ENCODE assay signal across 17 cellular contexts in genomic region chr3:144636833-144637232, GRCh38.
DNase-seq lines count a peak whose midpoint lies in the region; ATAC-seq lines count a peak whose summit lies in the region.
"Had no signal": no experiment of that assay in that cellular context is flagged by ENCODE, and none has a peak within 500 bp of the region (broad histone marks: within the 10 kb centered on the region; RNA-seq: fewer than 3 reads in every experiment).

No MANE protein-coding gene starts in this region.

- peak; percentile 70 for ATAC-seq in GM18867 (IDR thresholded peaks at IDR 0.05; ENCODE audit: unreplicated experiment)
- ATAC-seq: activated T-helper 17 cell treated with anti-CD3 and anti-CD28 coated beads, Interleukin-2, amount 50 U/mL, for 72 hours; effector memory CD8-positive, alpha-beta T cell; stimulated activated memory B cell treated with anti-CD40 and anti-IgM and Interleukin-4, amounts not matched to agents 10 μg/mL and 1 μg/mL and 100 μg/mL, for 72 hours had no signal

- peak; percentile 11 for DNase-seq in A172 (ENCODE audit: low spot score)
- peak; percentile 6 for DNase-seq in OCI-M1 (lab: John Stamatoyannopoulos, UW)
- peak; percentile 12 for DNase-seq in iPS DF 19.7 (ENCODE audit: low read depth, low spot score)
- DNase-seq in inferior parietal cortex (ENCODE audit: extremely low spot score) = no peak
- DNase-seq in DMS79 (lab: John Stamatoyannopoulos, UW) = no peak
- no peak for DNase-seq in GM19240 (ENCODE audit: insufficient read length, low spot score)
- no peak for DNase-seq in EL
- DNase-seq: activated CD4-positive, alpha-beta T cell treated with anti-CD3 and anti-CD28 coated beads for 4 hours; DMS79 treated with DMSO at 0.1 percent for 48 hours; effector memory CD8-positive, alpha-beta T cell; KBM-7; NCI-H187; NK-92 treated with Interleukin-12 subunit alpha and Interleukin-12 subunit beta, amount 100 ng/mL, for 24 hours; stimulated activated CD4-positive, alpha-beta T cell treated with anti-CD3 and anti-CD28 coated beads, Interleukin-4, amount 100 ng/mL, for 1 hour had no signal

Comparison
In these comparisons a context has a peak if more than half of its experiments do, and no peak if none do; other contexts are left out.
1. DNase-seq: peak in A172 (single experiment), OCI-M1 (single experiment) and iPS DF 19.7 (single experiment); none in inferior parietal cortex (single experiment), DMS79 (single experiment), GM19240 (single experiment) and EL (single experiment).